Comparison of ENCODE assay signal across 1 cellular context in the genomic region with DNA sequence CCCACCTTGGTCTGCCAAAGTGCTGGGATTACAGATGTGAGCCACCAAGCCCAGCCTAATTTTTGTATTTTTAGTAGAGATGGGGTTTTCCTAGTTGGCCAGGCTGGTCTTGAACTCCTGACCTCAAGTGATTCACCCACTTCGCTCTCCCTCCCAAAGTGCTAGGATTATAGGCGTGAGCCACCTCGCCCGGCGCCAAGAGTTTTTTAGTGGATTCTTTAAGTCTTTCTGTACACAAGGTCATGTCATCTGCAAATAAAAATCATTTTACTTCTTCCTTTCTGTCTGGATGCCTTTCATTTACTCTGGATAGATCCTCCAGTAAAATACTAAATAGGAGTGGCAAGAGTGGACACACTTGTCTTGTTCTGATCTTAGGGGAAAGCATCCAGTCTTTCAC.
TF ChIP-seq lines count a peak whose summit lies in the region.

No MANE protein-coding gene starts in this region.

TF ChIP-seq in IMR-90, 13 proteins besides CTCF, POLR2A, EP300 and RAD21 (continued from another document):
- TF ChIP-seq, protein P1, sequence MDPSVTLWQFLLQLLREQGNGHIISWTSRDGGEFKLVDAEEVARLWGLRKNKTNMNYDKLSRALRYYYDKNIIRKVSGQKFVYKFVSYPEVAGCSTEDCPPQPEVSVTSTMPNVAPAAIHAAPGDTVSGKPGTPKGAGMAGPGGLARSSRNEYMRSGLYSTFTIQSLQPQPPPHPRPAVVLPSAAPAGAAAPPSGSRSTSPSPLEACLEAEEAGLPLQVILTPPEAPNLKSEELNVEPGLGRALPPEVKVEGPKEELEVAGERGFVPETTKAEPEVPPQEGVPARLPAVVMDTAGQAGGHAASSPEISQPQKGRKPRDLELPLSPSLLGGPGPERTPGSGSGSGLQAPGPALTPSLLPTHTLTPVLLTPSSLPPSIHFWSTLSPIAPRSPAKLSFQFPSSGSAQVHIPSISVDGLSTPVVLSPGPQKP (IDR thresholded peaks at IDR 0.05; ENCODE audit: borderline replicate concordance, low read depth, low read length) = no peak
- no peak for TF ChIP-seq BHLHE40 (IDR thresholded peaks at IDR 0.05; ENCODE audit: low read depth, low read length)
- TF ChIP-seq MAZ (IDR thresholded peaks at IDR 0.05; ENCODE audit: borderline replicate concordance, low read depth, low read length) = no peak
- TF ChIP-seq RFX5 (IDR thresholded peaks at IDR 0.05; ENCODE audit: low read depth, low read length) = no peak
- TF ChIP-seq NFE2L2 (IDR thresholded peaks at IDR 0.05; ENCODE audit: low read depth, low read length) = no peak
- TF ChIP-seq FOS (IDR thresholded peaks at IDR 0.05; ENCODE audit: low read depth, low read length) = no peak
- TF ChIP-seq CHD1 (IDR thresholded peaks at IDR 0.05; ENCODE audit: low read depth, low read length) = no peak
- TF ChIP-seq CEBPB (IDR thresholded peaks at IDR 0.05; ENCODE audit: low read depth, low read length) = no peak
- no peak for TF ChIP-seq RCOR1 (IDR thresholded peaks at IDR 0.05; ENCODE audit: insufficient replicate concordance, low read length)
